In genomic region chr2:88000474-88000873, GRCh38 we compare ENCODE assay signal across 1 cellular context.
A peak's percentile ranks its signal among the peaks of the same experiment; 100 is the strongest.
TF ChIP-seq lines count a peak whose summit lies in the region.

No MANE protein-coding gene starts in this region.

TF ChIP-seq in HepG2, 621 proteins besides CTCF, POLR2A, EP300 and RAD21:
- peak; percentile 64; the same call in 1 of the 2 replicates for TF ChIP-seq ZNF770 (CRISPR knock-in tag; IDR thresholded peaks at IDR 0.05)
